8 cellular contexts compared by ENCODE assay signal in the genomic region with DNA sequence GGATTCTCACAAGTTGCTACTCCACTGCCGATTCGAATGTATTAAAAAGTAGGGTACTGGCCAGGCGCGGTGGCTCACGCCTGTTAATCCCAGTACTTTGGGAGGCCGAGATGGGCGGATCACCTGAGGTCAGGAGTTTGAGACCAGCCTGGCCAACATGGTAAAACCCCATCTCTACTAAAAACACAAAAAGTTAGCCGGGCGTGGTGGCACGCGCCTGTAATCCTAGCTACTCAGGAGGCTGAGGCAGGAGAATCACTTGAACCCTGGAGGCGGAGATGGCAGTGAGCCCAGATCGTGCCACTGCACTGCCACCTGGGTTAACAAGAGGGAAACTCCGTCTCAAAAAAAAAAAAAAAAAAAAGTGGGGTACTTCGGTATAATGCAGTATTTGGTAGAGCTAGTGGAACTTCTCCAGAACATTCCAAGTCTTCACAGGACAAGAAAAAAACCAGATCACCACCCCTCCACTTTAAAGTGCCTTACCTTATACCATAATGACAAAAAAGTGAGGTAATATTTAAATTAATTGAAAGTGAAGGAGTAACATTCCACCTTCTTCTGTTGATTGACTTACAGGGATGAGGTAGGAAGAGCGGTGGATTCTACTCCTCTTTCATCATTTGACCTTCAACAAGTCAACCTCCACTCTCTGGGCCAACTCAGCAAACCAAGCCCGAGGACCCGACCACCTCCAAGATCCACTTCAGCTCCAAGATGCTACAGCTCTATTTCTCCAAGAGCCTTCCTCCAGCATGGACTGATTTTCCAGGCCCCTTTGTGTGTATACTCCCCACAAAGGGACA. TPM values are rescaled to one million over a fixed set of nuclear protein-coding genes. Genes with fewer than 3 reads are reported as not detected.
DNase-seq lines count a peak whose midpoint lies in the region; ATAC-seq and TF ChIP-seq lines count a peak whose summit lies in the region.

No MANE protein-coding gene starts in this region.

- H3K27me3 ChIP-seq in KMS-11 (ENCODE audit: insufficient read depth, low read depth) (no peaks in the 10 kb centered on the region), stomach (no peaks in the 10 kb centered on the region)

- peaks cover 27% of the 10 kb centered on the region; the same call in 1 of the 2 replicates for H3K36me3 ChIP-seq in KMS-11 (ENCODE audit: insufficient read depth)
- H3K36me3 ChIP-seq in stomach = peaks cover 8 to 28% (median 23%) of the 10 kb centered on the region in 4 donors

- no peak for ATAC-seq in activated naive CD8-positive, alpha-beta T cell treated with anti-CD3 and anti-CD28 coated beads, Interleukin-2, amount 10 ng/mL, durations not matched to agents 7 days and 5 days (ENCODE audit: low read depth)
- ATAC-seq in HG03521 (IDR thresholded peaks at IDR 0.05; ENCODE audit: unreplicated experiment) = no peak
- no peak for ATAC-seq in HG02571 (IDR thresholded peaks at IDR 0.05; ENCODE audit: unreplicated experiment)

- H3K4me2 ChIP-seq in KMS-11 = peak overlapping the region; percentile 85

- H2AFZ ChIP-seq in KMS-11 (ENCODE audit: low read depth) = no peak overlapping the region

- peak overlapping the region; percentile 86; the same call in 1 of the 2 replicates for H3K27ac ChIP-seq in KMS-11
- H3K27ac ChIP-seq in stomach = peak overlapping the region in 4 of 5 donors; percentile 89 to 98 (median 92)

- H3K79me2 ChIP-seq in KMS-11 (ENCODE audit: insufficient read depth, low read depth) = peaks cover 67% of the 10 kb centered on the region

- H3K27ac Mint-ChIP-seq in activated naive CD8-positive, alpha-beta T cell treated with anti-CD3 and anti-CD28 coated beads, Interleukin-2, amount 10 ng/mL, durations not matched to agents 7 days and 5 days = peak overlapping the region; percentile 96

- H3K4me1 ChIP-seq in KMS-11 (ENCODE audit: low read depth, poor library complexity, severe bottlenecking) = peaks cover 36% of the 10 kb centered on the region
- H3K4me1 ChIP-seq in stomach = peaks cover 30 to 60% (median 45%) of the 10 kb centered on the region in 4 donors

- peak overlapping the region; percentile 95 for H3K4me3 Mint-ChIP-seq in activated naive CD8-positive, alpha-beta T cell treated with anti-CD3 and anti-CD28 coated beads, Interleukin-2, amount 10 ng/mL, durations not matched to agents 7 days and 5 days

- H4K20me1 ChIP-seq in KMS-11 (ENCODE audit: insufficient read depth) = peaks cover 28% of the 10 kb centered on the region

- peaks cover 35% of the 10 kb centered on the region for H3K36me3 Mint-ChIP-seq in activated naive CD8-positive, alpha-beta T cell treated with anti-CD3 and anti-CD28 coated beads, Interleukin-2, amount 10 ng/mL, durations not matched to agents 7 days and 5 days

- 60 to 66% (median 63%) methylated on average over 18 of the region's 18 CpGs for WGBS in stomach, 5 donors

- H3K9ac ChIP-seq in KMS-11 = peak overlapping the region; percentile 94; the same call in 1 of the 2 replicates

- POLR2A ChIA-PET in activated naive CD8-positive, alpha-beta T cell treated with anti-CD3 and anti-CD28 coated beads, Interleukin-2, amount 10 ng/mL, durations not matched to agents 7 days and 5 days (lab: Charles Lee) = interaction anchor here (0.6 to 4.9 kb wide), 7 partner anchors 14 to 739 kb away, joined by 3 to 30 read pairs (median 4); partner anchors contain the start of gene TBL2

- H3K9me3 ChIP-seq in stomach = no peaks in the 10 kb centered on the region

- H3K4me3 ChIP-seq in AG10803 (ENCODE audit: low read length) = peak overlapping the region; percentile 78
- H3K4me3 ChIP-seq in KMS-11 (IDR thresholded peaks at IDR 0.05; ENCODE audit: insufficient read depth, low read depth, low read length) = no peak overlapping the region
- peak overlapping the region; percentile 89 to 98 (median 95) for H3K4me3 ChIP-seq in stomach

- peaks cover 46% of the 10 kb centered on the region for H3K4me1 Mint-ChIP-seq in activated naive CD8-positive, alpha-beta T cell treated with anti-CD3 and anti-CD28 coated beads, Interleukin-2, amount 10 ng/mL, durations not matched to agents 7 days and 5 days

- intact Hi-C loops in stomach (cut with DNase I; ENCODE audit: low total_unique reads) = no loop called here

- H3K27me3 Mint-ChIP-seq in activated naive CD8-positive, alpha-beta T cell treated with anti-CD3 and anti-CD28 coated beads, Interleukin-2, amount 10 ng/mL, durations not matched to agents 7 days and 5 days = no peaks in the 10 kb centered on the region

- TF ChIP-seq CTCF in AG10803 (conservative IDR thresholded peaks at IDR 0.05; ENCODE audit: low read length) = no peak
- no peak; the same call in 1 of the 2 replicates for TF ChIP-seq CTCF in KMS-11 (conservative IDR thresholded peaks at IDR 0.05; ENCODE audit: low read depth, low read length)
- no peak for TF ChIP-seq CTCF in stomach (IDR thresholded peaks at IDR 0.05)

- DNase-seq in AG10803 (ENCODE audit: low read depth) (no peak), kidney tubule cell (ENCODE audit: low spot score) (peak; percentile 13), stomach (no peak), OCI-M1 (lab: John Stamatoyannopoulos, UW) (no peak)
- DNase-seq in activated naive CD8-positive, alpha-beta T cell treated with anti-CD3 and anti-CD28 coated beads, Interleukin-2, amount 10 ng/mL, durations not matched to agents 7 days and 5 days = no peak

- TF ChIP-seq POLR2A in stomach (IDR thresholded peaks at IDR 0.05) = no peak

- no peak for TF ChIP-seq EP300 in stomach (IDR thresholded peaks at IDR 0.05)

- no peaks in the 10 kb centered on the region for H3K9me3 Mint-ChIP-seq in activated naive CD8-positive, alpha-beta T cell treated with anti-CD3 and anti-CD28 coated beads, Interleukin-2, amount 10 ng/mL, durations not matched to agents 7 days and 5 days

RNA-seq across cellular contexts. Expression of gene BAZ1B, which starts 2.0 kb away (rescaled TPM):
- total RNA-seq in activated naive CD8-positive, alpha-beta T cell treated with anti-CD3 and anti-CD28 coated beads, Interleukin-2, amount 10 ng/mL, durations not matched to agents 7 days and 5 days = 10 to 100 TPM; 90.5 to 93.0 TPM
- 100 to 1,000 TPM in 1 of 5 donors, 10 to 100 TPM in 4; 43.0 to 210 (median 52.2) TPM for total RNA-seq in stomach
- polyA plus RNA-seq in stomach = 10 to 100 TPM in 2 of 3 donors, 1 to 10 TPM in 1; 8.9 to 18.9 (median 14.4) TPM

RNA-seq across cellular contexts. Expression of gene BCL7B, which starts 37.4 kb away (rescaled TPM):
- 10 to 100 TPM; 64.1 to 71.9 TPM for total RNA-seq in activated naive CD8-positive, alpha-beta T cell treated with anti-CD3 and anti-CD28 coated beads, Interleukin-2, amount 10 ng/mL, durations not matched to agents 7 days and 5 days
- 100 to 1,000 TPM in 1 of 5 donors, 10 to 100 TPM in 3, 1 to 10 TPM in 1; 9.0 to 105 (median 76.1) TPM for total RNA-seq in stomach
- polyA plus RNA-seq in stomach = 10 to 100 TPM; 39.1 to 75.6 (median 54.7) TPM

RNA-seq across cellular contexts. Expression of gene TBL2, which starts 58.3 kb away (rescaled TPM):
- 10 to 100 TPM; 21.3 to 25.0 TPM for total RNA-seq in activated naive CD8-positive, alpha-beta T cell treated with anti-CD3 and anti-CD28 coated beads, Interleukin-2, amount 10 ng/mL, durations not matched to agents 7 days and 5 days
- 100 to 1,000 TPM in 1 of 5 donors, 10 to 100 TPM in 3, 1 to 10 TPM in 1; 1.2 to 176 (median 43.0) TPM for total RNA-seq in stomach
- 10 to 100 TPM in 1 of 3 donors, 1 to 10 TPM in 2; 8.9 to 11.8 (median 9.5) TPM for polyA plus RNA-seq in stomach
